21 cellular contexts compared by ENCODE assay signal in the genomic region with DNA sequence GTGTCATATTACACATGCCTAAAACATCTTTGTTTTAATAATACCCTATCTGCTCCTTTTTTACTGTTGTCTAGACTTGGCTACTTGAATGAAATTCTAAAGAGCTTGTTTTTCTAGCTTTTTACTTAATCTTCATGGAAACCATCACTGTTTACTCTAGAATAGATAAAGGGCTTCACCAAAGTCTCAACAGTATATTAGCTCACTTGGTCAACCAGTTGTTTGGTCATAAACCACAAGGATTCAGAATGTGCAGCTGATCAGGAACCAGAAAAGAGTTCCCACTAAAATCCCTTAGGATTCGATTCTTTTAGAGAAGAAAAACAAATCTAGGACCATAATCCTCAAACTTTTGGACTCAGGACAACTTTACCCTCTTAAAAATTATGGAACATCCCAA. TPM values are rescaled to one million over a fixed set of nuclear protein-coding genes. Genes with fewer than 3 reads are reported as not detected.
"Had no signal": no experiment of that assay in that cellular context is flagged by ENCODE, and none has a peak within 500 bp of the region (broad histone marks: within the 10 kb centered on the region; RNA-seq: fewer than 3 reads in every experiment).

No MANE protein-coding gene starts in this region.

- H3K27ac ChIP-seq: adrenal gland, gastrocnemius medialis, lower lobe of right lung had no signal

- ATAC-seq: activated CD4-positive, alpha-beta T cell treated with anti-CD3 and anti-CD28 coated beads for 36 hours; activated naive CD4-positive, alpha-beta T cell treated with anti-CD3 and anti-CD28 coated beads, Interleukin-2, amount 50 U/mL, for 72 hours; activated T-helper 17 cell treated with anti-CD3 and anti-CD28 coated beads, Interleukin-2, amount 50 U/mL, for 72 hours; gastrocnemius medialis; lower lobe of right lung; naive thymus-derived CD4-positive, alpha-beta T cell; stimulated activated naive CD8-positive, alpha-beta T cell treated with anti-CD3 and anti-CD28 coated beads, Interleukin-15, Interleukin-2, amounts not matched to agents 100 U/mL and 50 U/mL, for 24 hours had no signal

- H3K36me3 ChIP-seq: adrenal gland, gastrocnemius medialis, lower lobe of right lung, tibial artery had no signal

- H3K27me3 ChIP-seq: adrenal gland, gastrocnemius medialis, tibial artery had no signal

- H3K4me1 ChIP-seq: adrenal gland, gastrocnemius medialis, lower lobe of right lung had no signal

- H3K4me3 ChIP-seq: adrenal gland, gastrocnemius medialis, lower lobe of right lung, tibial artery had no signal

- DNase-seq: activated B cell treated with CpG ODN at 0.5 μM for 24 hours; activated CD4-positive, alpha-beta T cell treated with anti-CD3 and anti-CD28 coated beads for 36 hours; activated CD4-positive, alpha-beta T cell treated with anti-CD3 and anti-CD28 coated beads, Interleukin-2, amount 50 U/mL, for 4 hours; activated CD8-positive, alpha-beta memory T cell treated with anti-CD3 and anti-CD28 coated beads for 24 hours; activated CD8-positive, alpha-beta memory T cell treated with anti-CD3 and anti-CD28 coated beads, Interleukin-2, amount 50 U/mL, for 4 hours; activated T-cell treated with anti-CD3 and anti-CD28 coated beads, Interleukin-2, amount 50 U/mL, for 24 hours; adrenal gland; effector CD4-positive, alpha-beta T cell; gastrocnemius medialis; hypothalamus; islet precursor cell; left cardiac atrium; lower lobe of right lung; naive thymus-derived CD4-positive, alpha-beta T cell; occipital lobe; stimulated activated CD4-positive, alpha-beta T cell treated with anti-CD3 and anti-CD28 coated beads, Interleukin-4, amount 100 ng/mL, for 24 hours; stimulated activated naive CD8-positive, alpha-beta T cell treated with anti-CD3 and anti-CD28 coated beads, Interleukin-15, Interleukin-2, amounts not matched to agents 100 U/mL and 50 U/mL, for 24 hours; T-helper 9 cell; tibial artery had no signal

- H3K9me3 ChIP-seq: adrenal gland, gastrocnemius medialis, lower lobe of right lung, tibial artery had no signal

RNA-seq across cellular contexts. Expression of gene CDO1, which starts 38.0 kb away (rescaled TPM):
- total RNA-seq: activated B cell treated with CpG ODN at 0.5 μM for 24 hours; activated T-helper 17 cell treated with anti-CD3 and anti-CD28 coated beads, Interleukin-2, amount 50 U/mL, for 72 hours had no signal
- polyA plus RNA-seq: naive thymus-derived CD4-positive, alpha-beta T cell had no signal
